Comparison of ENCODE assay signal across 19 cellular contexts in the genomic region with DNA sequence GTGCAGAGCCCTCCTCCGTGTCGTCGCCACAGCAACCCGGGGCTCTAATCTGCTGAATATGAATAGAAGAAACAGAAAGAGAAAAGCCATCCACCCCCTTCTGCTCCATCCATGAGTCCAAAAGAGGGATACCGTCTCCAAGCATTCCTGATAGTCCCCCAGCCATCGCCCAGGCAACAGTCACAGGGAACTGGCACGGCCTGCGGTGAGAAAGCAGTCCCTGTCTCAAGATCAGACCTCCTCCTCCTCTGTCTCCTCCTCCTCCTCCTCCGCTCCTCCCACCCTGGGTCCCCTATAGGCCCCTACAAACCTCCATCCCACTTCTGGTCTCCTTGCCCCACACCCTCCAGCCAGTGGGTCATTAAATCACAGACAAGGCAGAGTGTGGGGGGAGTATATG.
DNase-seq lines count a peak whose midpoint lies in the region; ATAC-seq and TF ChIP-seq lines count a peak whose summit lies in the region.
"Had no signal": no experiment of that assay in that cellular context is flagged by ENCODE, and none has a peak within 500 bp of the region (broad histone marks: within the 10 kb centered on the region; RNA-seq: fewer than 3 reads in every experiment).

No MANE protein-coding gene starts in this region.

- ATAC-seq in effector memory CD8-positive, alpha-beta T cell (replicated peaks) = no peak
- ATAC-seq: esophagus mucosa had no signal

- H3K4me1 Mint-ChIP-seq in effector memory CD8-positive, alpha-beta T cell (ENCODE audit: low read depth in 2 of 2) = no peaks in the 10 kb centered on the region

- H3K27ac Mint-ChIP-seq in effector memory CD8-positive, alpha-beta T cell = no peak overlapping the region
- H3K27ac Mint-ChIP-seq: brain; T-helper 2 cell treated with Interferon-gamma antibody and Interleukin-4, amounts not matched to agents 5 μg/mL and 100 μg/mL, for 36 hours had no signal

- no peaks in the 10 kb centered on the region for H3K27me3 ChIP-seq in suprapubic skin
- H3K27me3 ChIP-seq: BLaER1, ovary, tibial artery had no signal

- H3K27ac ChIP-seq in substantia nigra (ENCODE audit: low read depth, low read length, poor library complexity, severe bottlenecking) (peak overlapping the region; percentile 77), suprapubic skin (no peak overlapping the region)
- H3K27ac ChIP-seq: BLaER1, ovary had no signal

- TF ChIP-seq POLR2A in suprapubic skin (IDR thresholded peaks at IDR 0.05) = no peak

- 91% methylated on average over 9 of the region's 9 CpGs for WGBS in suprapubic skin

- H3K4me1 ChIP-seq in suprapubic skin = peaks cover 11% of the 10 kb centered on the region
- H3K4me1 ChIP-seq: BLaER1 had no signal

- no peaks in the 10 kb centered on the region for H3K27me3 Mint-ChIP-seq in effector memory CD8-positive, alpha-beta T cell
- H3K27me3 Mint-ChIP-seq: brain had no signal

- no peaks in the 10 kb centered on the region for H3K36me3 ChIP-seq in suprapubic skin
- H3K36me3 ChIP-seq: BLaER1, ovary, tibial artery had no signal

- no peak overlapping the region for H3K4me3 ChIP-seq in suprapubic skin
- H3K4me3 ChIP-seq: BLaER1, ovary, tibial artery had no signal

- no peaks in the 10 kb centered on the region for H3K9me3 ChIP-seq in suprapubic skin
- H3K9me3 ChIP-seq: BLaER1, ovary, tibial artery had no signal

- H3K36me3 Mint-ChIP-seq in effector memory CD8-positive, alpha-beta T cell (ENCODE audit: insufficient read depth) = no peaks in the 10 kb centered on the region
- H3K36me3 Mint-ChIP-seq: brain had no signal

- no peak for TF ChIP-seq EP300 in suprapubic skin (IDR thresholded peaks at IDR 0.05)

- peaks cover 9 to 22% of the 10 kb centered on the region in 2 donors for H3K9me3 Mint-ChIP-seq in effector memory CD8-positive, alpha-beta T cell

- DNase-seq in NCI-H146 (lab: John Stamatoyannopoulos, UW) = peak; percentile 66
- DNase-seq in dermis blood vessel endothelial cell = peak; percentile 52
- DNase-seq in left kidney (ENCODE audit: low read depth, low spot score) = peak; percentile 79
- DNase-seq in substantia nigra (lab: John Stamatoyannopoulos, UW) = peak in 31 of 49 donors; percentile 3 to 61 (median 37)
- no peak for DNase-seq in stimulated activated naive CD4-positive, alpha-beta T cell treated with Interleukin-2 at 50 U/mL for 16 hours (lab: John Stamatoyannopoulos, UW)
- no peak for DNase-seq in suprapubic skin (ENCODE audit: low spot score in 2 of 2)
- DNase-seq in effector memory CD8-positive, alpha-beta T cell = no peak
- DNase-seq: activated CD4-positive, alpha-beta T cell treated with anti-CD3 and anti-CD28 coated beads for 1 hour; activated naive CD4-positive, alpha-beta T cell; DMS 273 treated with DMSO at 0.1 percent for 48 hours; NCI-H2081 treated with DMSO at 0.1 percent for 48 hours; NCI-H774; ovary; stimulated activated CD4-positive, alpha-beta T cell treated with anti-CD3 and anti-CD28 coated beads, Interleukin-2, amount 100 ng/mL, for 48 hours had no signal

- no peak for TF ChIP-seq CTCF in suprapubic skin (IDR thresholded peaks at IDR 0.05)

- H3K4me3 Mint-ChIP-seq in effector memory CD8-positive, alpha-beta T cell = no peak overlapping the region
- H3K4me3 Mint-ChIP-seq: brain; T-helper 2 cell treated with Interferon-gamma antibody and Interleukin-4, amounts not matched to agents 5 μg/mL and 100 μg/mL, for 36 hours had no signal

Comparison
In these comparisons a context has a peak if more than half of its experiments do, and no peak if none do; other contexts are left out.
1. DNase-seq: peak in NCI-H146 (single experiment), dermis blood vessel endothelial cell (single experiment), left kidney (single experiment) and substantia nigra (31 of 49); none in stimulated activated naive CD4-positive, alpha-beta T cell treated with Interleukin-2 at 50 U/mL for 16 hours (single experiment), suprapubic skin (0 of 2) and effector memory CD8-positive, alpha-beta T cell (0 of 3).